12 cellular contexts compared by ENCODE assay signal in the genomic region with DNA sequence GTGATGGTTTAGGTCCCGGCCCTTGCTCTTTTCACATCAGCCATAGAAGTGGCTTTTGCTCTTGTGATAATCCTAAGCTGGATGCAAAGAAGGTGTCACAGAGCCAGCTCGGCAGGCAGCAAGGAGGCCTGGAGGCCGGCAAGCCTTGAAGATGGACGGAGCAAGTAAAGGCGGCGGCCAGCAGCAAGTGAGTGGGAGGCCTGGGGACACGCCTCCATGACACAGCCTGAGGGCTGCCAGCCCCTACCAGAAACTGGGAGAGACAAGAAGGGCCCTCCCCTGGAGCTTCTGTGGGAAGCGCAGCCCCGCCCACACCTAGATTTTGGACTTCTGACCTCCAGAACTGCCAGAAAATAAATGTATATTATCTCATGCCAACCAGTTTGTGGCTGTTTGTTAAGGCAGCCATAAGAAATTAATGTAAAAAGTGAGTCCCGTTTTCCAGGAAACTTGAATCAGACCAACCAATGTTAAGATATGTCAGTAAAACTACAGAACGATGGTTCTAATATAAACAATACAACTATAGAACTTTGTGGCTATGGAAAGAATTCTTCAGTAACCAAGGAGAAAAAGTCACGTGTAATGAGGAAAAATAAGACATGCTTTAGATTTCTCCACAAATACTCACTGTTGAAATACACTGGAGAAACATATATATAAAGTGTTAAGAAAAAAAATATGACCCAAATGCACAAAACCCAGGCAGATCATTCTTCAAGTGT. TPM values are rescaled to one million over a fixed set of nuclear protein-coding genes. Genes with fewer than 3 reads are reported as not detected.
DNase-seq lines count a peak whose midpoint lies in the region; ATAC-seq and TF ChIP-seq lines count a peak whose summit lies in the region.
"Had no signal": no experiment of that assay in that cellular context is flagged by ENCODE, and none has a peak within 500 bp of the region (broad histone marks: within the 10 kb centered on the region; RNA-seq: fewer than 3 reads in every experiment).

No MANE protein-coding gene starts in this region.

- TF ChIP-seq CTCF in left lung (IDR thresholded peaks at IDR 0.05) (no peak), thoracic aorta (IDR thresholded peaks at IDR 0.05) (no peak)

- H3K36me3 ChIP-seq in left lung (no peaks in the 10 kb centered on the region), thoracic aorta (no peaks in the 10 kb centered on the region)
- H3K36me3 ChIP-seq: neutrophil, SJSA1 had no signal

- DNase-seq in OCI-M1 (lab: John Stamatoyannopoulos, UW): peak; percentile 26
- peak; percentile 47 for DNase-seq in epidermal melanocyte (ENCODE audit: insufficient read length, low spot score)
- no peak for DNase-seq in left lung
- DNase-seq in thoracic aorta (ENCODE audit: low spot score): no peak
- DNase-seq in KG1 (lab: John Stamatoyannopoulos, UW): no peak
- DNase-seq in activated T-cell treated with anti-CD3 and anti-CD28 coated beads, Interleukin-2, amount 50 U/mL, for 48 hours: no peak
- DNase-seq: NCI-H1417; NCI-H82; stimulated activated naive CD8-positive, alpha-beta T cell treated with anti-CD3 and anti-CD28 coated beads, Interleukin-15, Interleukin-2, amounts not matched to agents 100 U/mL and 50 U/mL, for 24 hours had no signal

- intact Hi-C loops in left lung (cut with DNase I): no loop called here

- H3K27me3 ChIP-seq in left lung: no peaks in the 10 kb centered on the region
- no peaks in the 10 kb centered on the region for H3K27me3 ChIP-seq in thoracic aorta (replicated peaks; ENCODE audit: insufficient read depth)
- H3K27me3 ChIP-seq: SJSA1 had no signal

- ATAC-seq in left lung (peak; percentile 61), thoracic aorta (ENCODE audit: insufficient number of reproducible peaks, low FRiP score, low read depth) (no peak), GM19463 (IDR thresholded peaks at IDR 0.05; ENCODE audit: unreplicated experiment) (no peak)
- ATAC-seq: stimulated activated naive CD8-positive, alpha-beta T cell treated with anti-CD3 and anti-CD28 coated beads, Interleukin-15, Interleukin-2, amounts not matched to agents 100 U/mL and 50 U/mL, for 24 hours had no signal

- H3K4me1 ChIP-seq in left lung (no peaks in the 10 kb centered on the region), thoracic aorta (ENCODE audit: control insufficient read depth in 1 of 2, low read depth in 2 of 2) (peaks cover 6 to 27% of the 10 kb centered on the region in 2 donors)
- H3K4me1 ChIP-seq: SJSA1 had no signal

- H3K27ac ChIP-seq in left lung (no peak overlapping the region), thoracic aorta (peak overlapping the region; percentile 29 to 70)
- H3K27ac ChIP-seq: neutrophil, SJSA1 had no signal

- H3K9me3 ChIP-seq in left lung (no peaks in the 10 kb centered on the region), thoracic aorta (no peaks in the 10 kb centered on the region)
- H3K9me3 ChIP-seq: neutrophil, SJSA1 had no signal

- H3K4me3 ChIP-seq in left lung (no peak overlapping the region), thoracic aorta (peak overlapping the region; percentile 1)
- H3K4me3 ChIP-seq: SJSA1 had no signal

RNA-seq across cellular contexts. Expression of a gene that starts 49.9 kb away (rescaled TPM):
- total RNA-seq in left lung (10 to 100 TPM; 41.5 to 44.6 TPM), thoracic aorta (100 to 1,000 TPM in 1 of 2 donors, 10 to 100 TPM in 1; 71.9 to 129 TPM)

Comparison
In these comparisons a context has a peak if more than half of its experiments do, and no peak if none do; other contexts are left out.
1. DNase-seq: peak in OCI-M1 (single experiment) and epidermal melanocyte (single experiment); none in left lung (0 of 2), thoracic aorta (single experiment), KG1 (single experiment) and activated T-cell treated with anti-CD3 and anti-CD28 coated beads, Interleukin-2, amount 50 U/mL, for 48 hours (0 of 2).
2. H3K27ac ChIP-seq: peak in thoracic aorta (2 of 2); none in left lung (0 of 2).